ENCODE assay signal across 9 cellular contexts in genomic region chr10:93438796-93439253, GRCh38. TPM values are rescaled to one million over a fixed set of nuclear protein-coding genes. Genes with fewer than 3 reads are reported as not detected.
A peak's percentile ranks its signal among the peaks of the same experiment; 100 is the strongest.
DNase-seq lines count a peak whose midpoint lies in the region; ATAC-seq and TF ChIP-seq lines count a peak whose summit lies in the region.
"Had no signal": no experiment of that assay in that cellular context is flagged by ENCODE, and none has a peak within 500 bp of the region (broad histone marks: within the 10 kb centered on the region; RNA-seq: fewer than 3 reads in every experiment).

No MANE protein-coding gene starts in this region.

- intact Hi-C loops in transverse colon (cut with DNase I; ENCODE audit: low total_unique reads) = loop anchor here (5.0 kb wide), 1 partner anchor 33 kb away; no protein-coding TSS in a partner anchor

- no peak overlapping the region for H3K4me3 ChIP-seq in coronary artery
- peak overlapping the region in 1 of 4 donors; percentile 5 for H3K4me3 ChIP-seq in transverse colon

- DNase-seq in NCI-H2171 treated with DMSO at 0.1 percent for 48 hours (lab: John Stamatoyannopoulos, UW) (peak; percentile 7), NCI-H2171 (lab: John Stamatoyannopoulos, UW) (no peak), coronary artery (ENCODE audit: low spot score) (no peak), lung microvascular endothelial cell (ENCODE audit: low read depth in 2 of 2) (peak; percentile 66 to 74), transverse colon (peak; percentile 56), OCI-M2 (lab: John Stamatoyannopoulos, UW; ENCODE audit: unreplicated experiment) (no peak), HCEC 1CT (no peak)
- DNase-seq: natural killer cell had no signal

- no peaks in the 10 kb centered on the region for H3K9me3 ChIP-seq in transverse colon

- ATAC-seq in GM18861 (IDR thresholded peaks at IDR 0.05; ENCODE audit: unreplicated experiment) = no peak
- ATAC-seq: natural killer cell had no signal

- TF ChIP-seq CTCF in coronary artery (IDR thresholded peaks at IDR 0.05) = no peak
- no peak for TF ChIP-seq CTCF in transverse colon (IDR thresholded peaks at IDR 0.05)

- H3K36me3 ChIP-seq in transverse colon = no peaks in the 10 kb centered on the region

- H3K27me3 ChIP-seq in transverse colon = no peaks in the 10 kb centered on the region

- peaks cover 33 to 76% (median 54%) of the 10 kb centered on the region in 4 donors for H3K4me1 ChIP-seq in transverse colon

- TF ChIP-seq POLR2A in transverse colon (IDR thresholded peaks at IDR 0.05) = no peak

- H3K27ac ChIP-seq in coronary artery (peak overlapping the region; percentile 99 to 100), transverse colon (peak overlapping the region; percentile 86 to 96 (median 94))

- TF ChIP-seq EP300 in transverse colon (IDR thresholded peaks at IDR 0.05; ENCODE audit: low read depth) = no peak

- 57% methylated on average over 10 of the region's 10 CpGs; no CpG with 5 or more reads in 1 of the 2 donors for WGBS in transverse colon (ENCODE audit: low coverage in 1 of 2), 2 donors

- in situ Hi-C loops in transverse colon (cut with MboI; ENCODE audit: low pct_ligation_motif_present in 1 of 4, low pct_unique_long_range_greater_than_20kb in 1 of 4, low sequenced_read_pairs in 3 of 4) = no loop called here

RNA-seq across cellular contexts. Expression of gene MYOF, which starts 43.3 kb away (rescaled TPM):
- total RNA-seq in lung microvascular endothelial cell (58.1 and 147 TPM in 2 replicates), transverse colon (10 to 100 TPM; 18.9 to 57.2 (median 50.2) TPM)

RNA-seq across cellular contexts. Expression of gene CEP55, which starts 57.6 kb away (rescaled TPM):
- total RNA-seq in lung microvascular endothelial cell (6.2 and 18.7 TPM in 2 replicates), transverse colon (10 to 100 TPM in 1 of 4 donors, 1 to 10 TPM in 2, not detected in 1; 1.1 to 13.1 (median 4.3) TPM)

Comparison
In these comparisons a context has a peak if more than half of its experiments do, and no peak if none do; other contexts are left out.
1. DNase-seq: peak in NCI-H2171 treated with DMSO at 0.1 percent for 48 hours (single experiment), lung microvascular endothelial cell (2 of 2) and transverse colon (single experiment); none in NCI-H2171 (single experiment), coronary artery (single experiment), OCI-M2 (single experiment) and HCEC 1CT (single experiment).